1 cellular context compared by ENCODE assay signal in genomic region chr11:62593434-62594044, GRCh38.
TF ChIP-seq lines count a peak whose summit lies in the region.

No MANE protein-coding gene starts in this region.

TF ChIP-seq in A549, 52 proteins besides CTCF, POLR2A, EP300 and RAD21 (continued from another document):
- TF ChIP-seq HMGXB4 (CRISPR knock-in tag; IDR thresholded peaks at IDR 0.05; ENCODE audit: borderline replicate concordance) (no peak), BCL3 (IDR thresholded peaks at IDR 0.05) (no peak), FOSL2 (IDR thresholded peaks at IDR 0.05) (no peak), FOSL2 (CRISPR knock-in tag; IDR thresholded peaks at IDR 0.05) (no peak), KDM1A (IDR thresholded peaks at IDR 0.05; ENCODE audit: low read depth) (no peak), SMC3 (IDR thresholded peaks at IDR 0.05) (peak; percentile 47; the same call in 2 of the 3 replicates), MAX (IDR thresholded peaks at IDR 0.05) (0 out of 2 replicates have a peak, but pooled peaks have one; percentile 46), MYC (IDR thresholded peaks at IDR 0.05; ENCODE audit: borderline replicate concordance, low read length) (no peak), EHMT2 (IDR thresholded peaks at IDR 0.05; ENCODE audit: low read depth) (no peak)
